In the genomic region with DNA sequence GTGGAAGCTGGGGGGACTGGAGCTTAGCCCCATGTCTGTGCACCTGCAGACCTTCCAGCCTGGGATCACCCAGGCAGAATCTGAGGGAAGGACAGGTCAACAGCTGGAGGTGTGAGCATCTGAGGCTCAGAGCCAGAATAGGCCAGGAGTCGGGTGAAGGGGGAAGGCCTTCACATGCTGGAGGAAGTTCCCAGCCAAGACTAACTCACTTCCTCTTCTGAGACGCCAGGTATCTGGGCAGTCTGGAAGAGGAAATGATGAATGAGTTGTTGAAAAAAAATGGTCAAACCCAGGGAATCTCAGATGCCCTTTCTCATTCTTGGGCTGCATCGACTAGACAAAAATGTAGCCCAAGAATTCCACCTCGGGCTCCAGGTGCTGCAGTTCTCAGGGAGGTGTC, we compare ENCODE assay signal across 16 cellular contexts.
DNase-seq lines count a peak whose midpoint lies in the region; ATAC-seq, FAIRE-seq and TF ChIP-seq lines count a peak whose summit lies in the region.
"Had no signal": no experiment of that assay in that cellular context is flagged by ENCODE, and none has a peak within 500 bp of the region (broad histone marks: within the 10 kb centered on the region; RNA-seq: fewer than 3 reads in every experiment).

No MANE protein-coding gene starts in this region.

- intact Hi-C loops in naive thymus-derived CD4-positive, alpha-beta T cell (cut with micrococcal nuclease), result loop anchor here (10.0 kb wide), 3 partner anchors 247 to 603 kb away; no protein-coding TSS in a partner anchor

- POLR2A ChIA-PET in naive thymus-derived CD4-positive, alpha-beta T cell (lab: Charles Lee), result no interaction called here

- peaks cover 0 to 1% (median 0%) of the 10 kb centered on the region in 11 donors for H3K9me3 Mint-ChIP-seq in naive thymus-derived CD4-positive, alpha-beta T cell
- H3K9me3 Mint-ChIP-seq: activated CD4-positive, alpha-beta T cell treated with anti-CD3 and anti-CD28 coated beads, Interleukin-2, amount 10 ng/mL, durations not matched to agents 24 days and 14 days had no signal

- no peak for TF ChIP-seq CTCF in bronchial epithelial cell (IDR thresholded peaks at IDR 0.05; ENCODE audit: insufficient read depth, low read length, severe bottlenecking)

- DNase-seq in GDM1 (lab: John Stamatoyannopoulos, UW) (peak; percentile 4), NAMALWA (ENCODE audit: low spot score) (peak; percentile 10), bronchial epithelial cell (ENCODE audit: low read depth) (peak; percentile 15), NCI-H510A treated with DMSO at 0.1 percent for 48 hours (lab: John Stamatoyannopoulos, UW) (no peak)
- no peak for DNase-seq in naive thymus-derived CD4-positive, alpha-beta T cell
- DNase-seq: activated CD4-positive, alpha-beta T cell treated with anti-CD3 and anti-CD28 coated beads, Interleukin-2, amount 10 ng/mL, durations not matched to agents 24 days and 14 days; activated effector memory CD4-positive, alpha-beta T cell treated with Interleukin-2 at 50 U/mL for 16 hours; brain microvascular endothelial cell; mammary epithelial cell; NCI-H1694; NCI-H748 treated with DMSO at 0.1 percent for 48 hours had no signal

- CTCF ChIA-PET in naive thymus-derived CD4-positive, alpha-beta T cell (lab: Charles Lee), result no interaction called here

- H3K27me3 Mint-ChIP-seq in naive thymus-derived CD4-positive, alpha-beta T cell, result no peaks in the 10 kb centered on the region
- H3K27me3 Mint-ChIP-seq: activated CD4-positive, alpha-beta T cell treated with anti-CD3 and anti-CD28 coated beads, Interleukin-2, amount 10 ng/mL, durations not matched to agents 24 days and 14 days had no signal

- no peak overlapping the region for H3K4me3 Mint-ChIP-seq in naive thymus-derived CD4-positive, alpha-beta T cell
- H3K4me3 Mint-ChIP-seq: activated CD4-positive, alpha-beta T cell treated with anti-CD3 and anti-CD28 coated beads, Interleukin-2, amount 10 ng/mL, durations not matched to agents 24 days and 14 days had no signal

- no peak overlapping the region for H3K4me3 ChIP-seq in bronchial epithelial cell (ENCODE audit: low read depth, low read length)
- no peak overlapping the region for H3K4me3 ChIP-seq in naive thymus-derived CD4-positive, alpha-beta T cell (ENCODE audit: low read length)

- no peaks in the 10 kb centered on the region for H3K9me3 ChIP-seq in naive thymus-derived CD4-positive, alpha-beta T cell (ENCODE audit: control insufficient read depth in 2 of 3, low read length in 3 of 3)

- no peak for FAIRE-seq in bronchial epithelial cell (lab: Jason Lieb, UNC)
- FAIRE-seq: endometrium had no signal

- H3K36me3 ChIP-seq in bronchial epithelial cell (ENCODE audit: control insufficient read depth, insufficient read depth, low read length), result no peaks in the 10 kb centered on the region
- no peaks in the 10 kb centered on the region for H3K36me3 ChIP-seq in naive thymus-derived CD4-positive, alpha-beta T cell (ENCODE audit: control insufficient read depth in 2 of 3, insufficient read depth in 3 of 3, low read length in 3 of 3)
- H3K36me3 ChIP-seq: brain microvascular endothelial cell had no signal

- ATAC-seq in HG02623 (IDR thresholded peaks at IDR 0.05; ENCODE audit: unreplicated experiment) (peak; percentile 58), GM18498 (IDR thresholded peaks at IDR 0.05; ENCODE audit: unreplicated experiment) (no peak), GM18870 (IDR thresholded peaks at IDR 0.05; ENCODE audit: unreplicated experiment) (no peak)
- no peak for ATAC-seq in naive thymus-derived CD4-positive, alpha-beta T cell

- H3K27ac Mint-ChIP-seq in naive thymus-derived CD4-positive, alpha-beta T cell, result no peak overlapping the region
- H3K27ac Mint-ChIP-seq: activated CD4-positive, alpha-beta T cell treated with anti-CD3 and anti-CD28 coated beads, Interleukin-2, amount 10 ng/mL, durations not matched to agents 24 days and 14 days had no signal

- no peaks in the 10 kb centered on the region for H3K27me3 ChIP-seq in bronchial epithelial cell (ENCODE audit: control insufficient read depth, insufficient read depth, low read length)
- no peaks in the 10 kb centered on the region for H3K27me3 ChIP-seq in naive thymus-derived CD4-positive, alpha-beta T cell (ENCODE audit: control insufficient read depth in 2 of 2, insufficient read depth in 2 of 2, low read length in 2 of 2)
- H3K27me3 ChIP-seq: brain microvascular endothelial cell had no signal

- peaks cover 0 to 32% (median 14%) of the 10 kb centered on the region in 7 donors for H3K4me1 Mint-ChIP-seq in naive thymus-derived CD4-positive, alpha-beta T cell

- no peaks in the 10 kb centered on the region for H3K4me1 ChIP-seq in naive thymus-derived CD4-positive, alpha-beta T cell (ENCODE audit: control insufficient read depth in 2 of 2, insufficient read depth in 2 of 2, low read length in 2 of 2)
- H3K4me1 ChIP-seq: parathyroid adenoma had no signal

- H3K27ac ChIP-seq in naive thymus-derived CD4-positive, alpha-beta T cell (ENCODE audit: low read depth, low read length), result no peak overlapping the region
- H3K27ac ChIP-seq: brain microvascular endothelial cell, parathyroid adenoma had no signal

- H3K36me3 Mint-ChIP-seq in naive thymus-derived CD4-positive, alpha-beta T cell, result peaks cover 0 to 9% (median 0%) of the 10 kb centered on the region in 5 donors

Comparison
In these comparisons a context has a peak if more than half of its experiments do, and no peak if none do; other contexts are left out.
1. DNase-seq: peak in GDM1 (single experiment), NAMALWA (single experiment) and bronchial epithelial cell (single experiment); none in naive thymus-derived CD4-positive, alpha-beta T cell (0 of 9) and NCI-H510A treated with DMSO at 0.1 percent for 48 hours (single experiment).